In genomic region chr1:29540801-29541357, GRCh38 we compare ENCODE assay signal across 25 cellular contexts.
"Had no signal": no experiment of that assay in that cellular context is flagged by ENCODE, and none has a peak within 500 bp of the region (broad histone marks: within the 10 kb centered on the region; RNA-seq: fewer than 3 reads in every experiment).

No MANE protein-coding gene starts in this region.

- H3K9ac ChIP-seq: neural progenitor cell had no signal

- H3K9me3 Mint-ChIP-seq: activated B cell treated with CpG ODN at 0.5 μM for 24 hours, natural killer cell, neural progenitor cell had no signal

- H3K9me3 ChIP-seq: esophagus muscularis mucosa, heart left ventricle, left lung, lower lobe of right lung, thyroid gland had no signal

- H3K36me3 ChIP-seq: esophagus muscularis mucosa, heart left ventricle, left lung, lower lobe of right lung, neural progenitor cell, thyroid gland had no signal

- H3K27me3 ChIP-seq: neural progenitor cell, thyroid gland had no signal

- H3K27ac ChIP-seq: esophagus muscularis mucosa, foreskin keratinocyte, heart left ventricle, left lung, lower lobe of right lung, neural progenitor cell, thyroid gland had no signal

- H3K27ac Mint-ChIP-seq: activated B cell treated with CpG ODN at 0.5 μM for 24 hours; activated CD8-positive, alpha-beta T cell treated with anti-CD3 and anti-CD28 coated beads, Interleukin-2, amount 10 ng/mL, durations not matched to agents 7 days and 5 days; immature natural killer cell; natural killer cell; neural progenitor cell had no signal

- H3K36me3 Mint-ChIP-seq: immature natural killer cell, natural killer cell, neural progenitor cell had no signal

- DNase-seq: activated B cell treated with CpG ODN at 0.5 μM for 24 hours; activated CD8-positive, alpha-beta T cell treated with anti-CD3 and anti-CD28 coated beads, Interleukin-2, amount 10 ng/mL, durations not matched to agents 7 days and 5 days; activated gamma-delta T cell; activated naive CD4-positive, alpha-beta T cell treated with anti-CD3 and anti-CD28 coated beads, Interleukin-2, amount 50 U/mL, for 16 hours; amniotic stem cell; caudate nucleus; cortex of kidney; foreskin keratinocyte; hypothalamus; immature natural killer cell; kidney glomerular epithelial cell; left lung; lower lobe of right lung; mesenchymal stem cell; natural killer cell; occipital lobe; right cardiac atrium; stimulated activated CD4-positive, alpha-beta T cell treated with anti-CD3 and anti-CD28 coated beads, Interleukin-12 subunit alpha, Interleukin-12 subunit beta, amount 100 ng/mL, for 4 hours; stimulated activated CD4-positive, alpha-beta T cell treated with anti-CD3 and anti-CD28 coated beads, Interleukin-4, amount 100 ng/mL, for 1 hour; stimulated activated naive CD8-positive, alpha-beta T cell treated with anti-CD3 and anti-CD28 coated beads, Interleukin-15, Interleukin-2, amounts not matched to agents 100 U/mL and 50 U/mL, for 24 hours; T-helper 2 cell; thyroid gland had no signal

- H3K4me3 ChIP-seq: esophagus muscularis mucosa, heart left ventricle, left lung, lower lobe of right lung, neural progenitor cell, thyroid gland had no signal

- H3K4me1 Mint-ChIP-seq: activated B cell treated with CpG ODN at 0.5 μM for 24 hours, immature natural killer cell, natural killer cell, neural progenitor cell had no signal

- H3K4me3 Mint-ChIP-seq: activated B cell treated with CpG ODN at 0.5 μM for 24 hours; activated CD8-positive, alpha-beta T cell treated with anti-CD3 and anti-CD28 coated beads, Interleukin-2, amount 10 ng/mL, durations not matched to agents 7 days and 5 days; immature natural killer cell; natural killer cell; neural progenitor cell had no signal

- ATAC-seq: activated CD8-positive, alpha-beta T cell treated with anti-CD3 and anti-CD28 coated beads, Interleukin-2, amount 10 ng/mL, durations not matched to agents 7 days and 5 days; foreskin keratinocyte; heart left ventricle; left lung; lower lobe of right lung; natural killer cell; stimulated activated naive CD8-positive, alpha-beta T cell treated with anti-CD3 and anti-CD28 coated beads, Interleukin-15, Interleukin-2, amounts not matched to agents 100 U/mL and 50 U/mL, for 24 hours had no signal

- H3K4me1 ChIP-seq: esophagus muscularis mucosa, foreskin keratinocyte, heart left ventricle, left lung, lower lobe of right lung, neural progenitor cell, thyroid gland had no signal
